Comparison of ENCODE assay signal across 1 cellular context in the genomic region with DNA sequence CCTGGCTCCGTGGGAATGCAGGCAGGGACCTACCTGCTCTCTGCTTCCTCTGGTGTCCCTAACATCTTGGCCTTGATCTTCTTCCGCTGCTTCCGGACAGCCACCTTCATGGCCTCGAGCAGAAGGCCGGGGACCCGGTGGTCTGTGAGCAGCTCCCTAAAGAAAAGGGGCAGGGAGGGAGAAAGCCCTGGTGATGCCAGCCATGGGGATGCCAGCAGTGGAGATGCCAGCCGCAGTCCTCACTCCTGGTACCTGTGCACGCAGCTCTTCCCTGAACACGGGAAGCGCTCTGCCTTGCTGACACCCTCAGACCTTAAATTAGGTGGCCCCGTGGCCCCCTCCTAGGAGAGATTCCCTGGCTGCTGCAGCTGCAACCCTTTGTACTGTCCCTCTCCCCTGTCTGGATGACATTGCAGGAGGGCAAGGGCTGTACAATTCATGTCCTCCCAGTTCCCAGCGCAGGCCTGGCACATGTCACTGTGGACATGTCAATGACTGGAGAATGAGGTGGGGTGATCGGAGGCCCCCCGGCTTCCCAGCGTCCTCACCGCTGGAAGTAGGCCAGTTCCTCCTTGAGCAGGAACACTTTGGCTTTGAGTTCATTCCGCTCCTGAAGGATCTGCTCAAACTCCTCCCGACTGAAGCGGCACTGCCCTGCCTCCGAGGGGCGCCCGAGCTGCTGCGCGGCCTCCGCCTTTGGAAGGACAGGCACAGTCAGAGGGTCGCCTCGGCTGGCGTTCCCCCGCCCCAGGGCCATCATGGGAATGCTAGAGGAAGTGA.
TF ChIP-seq lines count a peak whose summit lies in the region.

No MANE protein-coding gene starts in this region.

TF ChIP-seq in GM12878, 131 proteins besides CTCF, POLR2A, EP300 and RAD21:
- TF ChIP-seq, protein P1, sequence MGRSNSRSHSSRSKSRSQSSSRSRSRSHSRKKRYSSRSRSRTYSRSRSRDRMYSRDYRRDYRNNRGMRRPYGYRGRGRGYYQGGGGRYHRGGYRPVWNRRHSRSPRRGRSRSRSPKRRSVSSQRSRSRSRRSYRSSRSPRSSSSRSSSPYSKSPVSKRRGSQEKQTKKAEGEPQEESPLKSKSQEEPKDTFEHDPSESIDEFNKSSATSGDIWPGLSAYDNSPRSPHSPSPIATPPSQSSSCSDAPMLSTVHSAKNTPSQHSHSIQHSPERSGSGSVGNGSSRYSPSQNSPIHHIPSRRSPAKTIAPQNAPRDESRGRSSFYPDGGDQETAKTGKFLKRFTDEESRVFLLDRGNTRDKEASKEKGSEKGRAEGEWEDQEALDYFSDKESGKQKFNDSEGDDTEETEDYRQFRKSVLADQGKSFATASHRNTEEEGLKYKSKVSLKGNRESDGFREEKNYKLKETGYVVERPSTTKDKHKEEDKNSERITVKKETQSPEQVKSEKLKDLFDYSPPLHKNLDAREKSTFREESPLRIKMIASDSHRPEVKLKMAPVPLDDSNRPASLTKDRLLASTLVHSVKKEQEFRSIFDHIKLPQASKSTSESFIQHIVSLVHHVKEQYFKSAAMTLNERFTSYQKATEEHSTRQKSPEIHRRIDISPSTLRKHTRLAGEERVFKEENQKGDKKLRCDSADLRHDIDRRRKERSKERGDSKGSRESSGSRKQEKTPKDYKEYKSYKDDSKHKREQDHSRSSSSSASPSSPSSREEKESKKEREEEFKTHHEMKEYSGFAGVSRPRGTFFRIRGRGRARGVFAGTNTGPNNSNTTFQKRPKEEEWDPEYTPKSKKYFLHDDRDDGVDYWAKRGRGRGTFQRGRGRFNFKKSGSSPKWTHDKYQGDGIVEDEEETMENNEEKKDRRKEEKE (IDR thresholded peaks at IDR 0.05), result no peak
- peak; percentile 55; the same call in 1 of the 2 replicates for TF ChIP-seq IKZF1 (conservative IDR thresholded peaks at IDR 0.05)
- TF ChIP-seq, protein P2, sequence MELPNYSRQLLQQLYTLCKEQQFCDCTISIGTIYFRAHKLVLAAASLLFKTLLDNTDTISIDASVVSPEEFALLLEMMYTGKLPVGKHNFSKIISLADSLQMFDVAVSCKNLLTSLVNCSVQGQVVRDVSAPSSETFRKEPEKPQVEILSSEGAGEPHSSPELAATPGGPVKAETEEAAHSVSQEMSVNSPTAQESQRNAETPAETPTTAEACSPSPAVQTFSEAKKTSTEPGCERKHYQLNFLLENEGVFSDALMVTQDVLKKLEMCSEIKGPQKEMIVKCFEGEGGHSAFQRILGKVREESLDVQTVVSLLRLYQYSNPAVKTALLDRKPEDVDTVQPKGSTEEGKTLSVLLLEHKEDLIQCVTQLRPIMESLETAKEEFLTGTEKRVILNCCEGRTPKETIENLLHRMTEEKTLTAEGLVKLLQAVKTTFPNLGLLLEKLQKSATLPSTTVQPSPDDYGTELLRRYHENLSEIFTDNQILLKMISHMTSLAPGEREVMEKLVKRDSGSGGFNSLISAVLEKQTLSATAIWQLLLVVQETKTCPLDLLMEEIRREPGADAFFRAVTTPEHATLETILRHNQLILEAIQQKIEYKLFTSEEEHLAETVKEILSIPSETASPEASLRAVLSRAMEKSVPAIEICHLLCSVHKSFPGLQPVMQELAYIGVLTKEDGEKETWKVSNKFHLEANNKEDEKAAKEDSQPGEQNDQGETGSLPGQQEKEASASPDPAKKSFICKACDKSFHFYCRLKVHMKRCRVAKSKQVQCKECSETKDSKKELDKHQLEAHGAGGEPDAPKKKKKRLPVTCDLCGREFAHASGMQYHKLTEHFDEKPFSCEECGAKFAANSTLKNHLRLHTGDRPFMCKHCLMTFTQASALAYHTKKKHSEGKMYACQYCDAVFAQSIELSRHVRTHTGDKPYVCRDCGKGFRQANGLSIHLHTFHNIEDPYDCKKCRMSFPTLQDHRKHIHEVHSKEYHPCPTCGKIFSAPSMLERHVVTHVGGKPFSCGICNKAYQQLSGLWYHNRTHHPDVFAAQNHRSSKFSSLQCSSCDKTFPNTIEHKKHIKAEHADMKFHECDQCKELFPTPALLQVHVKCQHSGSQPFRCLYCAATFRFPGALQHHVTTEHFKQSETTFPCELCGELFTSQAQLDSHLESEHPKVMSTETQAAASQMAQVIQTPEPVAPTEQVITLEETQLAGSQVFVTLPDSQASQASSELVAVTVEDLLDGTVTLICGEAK (IDR thresholded peaks at IDR 0.05; ENCODE audit: borderline replicate concordance), result 0 out of 2 replicates have a peak, but pooled peaks have one; percentile 21
- peak in 1 of 2 experiments; percentile 35; a peak in 1 of 4 replicates for TF ChIP-seq IKZF2 (IDR thresholded peaks at IDR 0.05)
- 0 out of 2 replicates have a peak, but pooled peaks have one; percentile 12 for TF ChIP-seq MTA2 (IDR thresholded peaks at IDR 0.05; ENCODE audit: low read depth)
